1 cellular context compared by ENCODE assay signal in genomic region chr6:30689022-30689865, GRCh38.
TF ChIP-seq lines count a peak whose summit lies in the region.

No MANE protein-coding gene starts in this region.

TF ChIP-seq in endothelial cell of umbilical vein, 7 proteins besides CTCF, POLR2A, EP300 and RAD21 (continued from another document):
- no peak for TF ChIP-seq MYC (IDR thresholded peaks at IDR 0.05; ENCODE audit: low read depth, low read length)
- no peak for TF ChIP-seq FOS (IDR thresholded peaks at IDR 0.05; ENCODE audit: borderline replicate concordance, insufficient read depth, low read length)
- no peak for TF ChIP-seq JUN (IDR thresholded peaks at IDR 0.05; ENCODE audit: borderline replicate concordance, insufficient read depth, insufficient read length, low read depth)
- TF ChIP-seq MAX (IDR thresholded peaks at IDR 0.05; ENCODE audit: insufficient read depth, insufficient read length): no peak
